ENCODE assay signal across 9 cellular contexts in genomic region chr1:39898648-39899603, GRCh38. TPM values are rescaled to one million over a fixed set of nuclear protein-coding genes. Genes with fewer than 3 reads are reported as not detected.
DNase-seq lines count a peak whose midpoint lies in the region; ATAC-seq, FAIRE-seq and TF ChIP-seq lines count a peak whose summit lies in the region.
"Had no signal": no experiment of that assay in that cellular context is flagged by ENCODE, and none has a peak within 500 bp of the region (broad histone marks: within the 10 kb centered on the region; RNA-seq: fewer than 3 reads in every experiment).

No MANE protein-coding gene starts in this region.

- H3K4me3 ChIP-seq in bronchial epithelial cell (ENCODE audit: low read depth, low read length), result no peak overlapping the region
- H3K4me3 ChIP-seq in mucosa of descending colon, result no peak overlapping the region
- no peak overlapping the region for H3K4me3 ChIP-seq in naive thymus-derived CD4-positive, alpha-beta T cell (ENCODE audit: low read length)

- CTCF ChIA-PET in naive thymus-derived CD4-positive, alpha-beta T cell (lab: Charles Lee), result interaction anchor here (1.1 to 6.5 kb wide), 4 partner anchors 8 to 82 kb away, joined by 3 to 67 read pairs (median 4); no protein-coding TSS in a partner anchor

- ATAC-seq in mucosa of descending colon, result no peak
- no peak for ATAC-seq in HG02610 (IDR thresholded peaks at IDR 0.05; ENCODE audit: unreplicated experiment)
- no peak for ATAC-seq in naive thymus-derived CD4-positive, alpha-beta T cell
- ATAC-seq in HG03442 (IDR thresholded peaks at IDR 0.05; ENCODE audit: unreplicated experiment), result no peak

- peak; percentile 38 for DNase-seq in DMS53 treated with DMSO at 0.1 percent for 48 hours (lab: John Stamatoyannopoulos, UW; ENCODE audit: unreplicated experiment)
- DNase-seq in NCI-H2029 (lab: John Stamatoyannopoulos, UW), result peak; percentile 100
- DNase-seq in bronchial epithelial cell (ENCODE audit: low read depth), result peak; percentile 68
- DNase-seq in mucosa of descending colon, result peak in 2 of 3 donors; percentile 51 to 55
- no peak for DNase-seq in naive thymus-derived CD4-positive, alpha-beta T cell
- DNase-seq in GDM1 (lab: John Stamatoyannopoulos, UW), result no peak
- DNase-seq: activated naive CD8-positive, alpha-beta T cell treated with anti-CD3 and anti-CD28 coated beads, Interleukin-2, amount 10 ng/mL, durations not matched to agents 7 days and 5 days had no signal

- H3K9me3 ChIP-seq in mucosa of descending colon, result no peaks in the 10 kb centered on the region
- no peaks in the 10 kb centered on the region for H3K9me3 ChIP-seq in naive thymus-derived CD4-positive, alpha-beta T cell (ENCODE audit: control insufficient read depth in 2 of 3, low read length in 3 of 3)

- peaks cover 24% of the 10 kb centered on the region for H3K4me1 ChIP-seq in mucosa of descending colon (ENCODE audit: low read depth)
- peaks cover 0 to 8% of the 10 kb centered on the region in 2 donors for H3K4me1 ChIP-seq in naive thymus-derived CD4-positive, alpha-beta T cell (ENCODE audit: control insufficient read depth in 2 of 2, insufficient read depth in 2 of 2, low read length in 2 of 2)

- no peak overlapping the region for H3K27ac Mint-ChIP-seq in naive thymus-derived CD4-positive, alpha-beta T cell
- H3K27ac Mint-ChIP-seq: activated naive CD8-positive, alpha-beta T cell treated with anti-CD3 and anti-CD28 coated beads, Interleukin-2, amount 10 ng/mL, durations not matched to agents 7 days and 5 days had no signal

- POLR2A ChIA-PET in naive thymus-derived CD4-positive, alpha-beta T cell (lab: Charles Lee), result interaction anchor here (0.6 to 1.2 kb wide), 2 partner anchors 81 to 91 kb away, joined by 3 to 4 read pairs; no protein-coding TSS in a partner anchor

- no peak for FAIRE-seq in bronchial epithelial cell (lab: Jason Lieb, UNC)

- H3K27me3 Mint-ChIP-seq in naive thymus-derived CD4-positive, alpha-beta T cell, result peaks cover 28 to 77% (median 31%) of the 10 kb centered on the region in 5 donors

- intact Hi-C loops in mucosa of descending colon (cut with DNase I, micrococcal nuclease), result no loop called here
- intact Hi-C loops in naive thymus-derived CD4-positive, alpha-beta T cell (cut with micrococcal nuclease), result no loop called here

- TF ChIP-seq CTCF in bronchial epithelial cell (IDR thresholded peaks at IDR 0.05; ENCODE audit: insufficient read depth, low read length, severe bottlenecking), result no peak
- TF ChIP-seq CTCF in mucosa of descending colon (IDR thresholded peaks at IDR 0.05), result no peak

- H3K27ac ChIP-seq in naive thymus-derived CD4-positive, alpha-beta T cell (ENCODE audit: low read depth, low read length), result no peak overlapping the region

- no peaks in the 10 kb centered on the region for H3K36me3 Mint-ChIP-seq in naive thymus-derived CD4-positive, alpha-beta T cell
- H3K36me3 Mint-ChIP-seq: activated naive CD8-positive, alpha-beta T cell treated with anti-CD3 and anti-CD28 coated beads, Interleukin-2, amount 10 ng/mL, durations not matched to agents 7 days and 5 days had no signal

- H3K9me3 Mint-ChIP-seq in naive thymus-derived CD4-positive, alpha-beta T cell, result peaks cover 0 to 2% (median 0%) of the 10 kb centered on the region in 11 donors
- H3K9me3 Mint-ChIP-seq: activated naive CD8-positive, alpha-beta T cell treated with anti-CD3 and anti-CD28 coated beads, Interleukin-2, amount 10 ng/mL, durations not matched to agents 7 days and 5 days had no signal

- no peak overlapping the region for H3K4me3 Mint-ChIP-seq in naive thymus-derived CD4-positive, alpha-beta T cell

- H3K4me1 Mint-ChIP-seq in naive thymus-derived CD4-positive, alpha-beta T cell, result peaks cover 0 to 10% (median 7%) of the 10 kb centered on the region in 7 donors

- H3K27me3 ChIP-seq in bronchial epithelial cell (ENCODE audit: control insufficient read depth, insufficient read depth, low read length), result no peaks in the 10 kb centered on the region
- peaks cover 3 to 5% of the 10 kb centered on the region in 2 donors for H3K27me3 ChIP-seq in naive thymus-derived CD4-positive, alpha-beta T cell (ENCODE audit: control insufficient read depth in 2 of 2, insufficient read depth in 2 of 2, low read length in 2 of 2)

- H3K36me3 ChIP-seq in bronchial epithelial cell (ENCODE audit: control insufficient read depth, insufficient read depth, low read length) (peaks cover 2% of the 10 kb centered on the region), mucosa of descending colon (ENCODE audit: low read depth) (no peaks in the 10 kb centered on the region)
- H3K36me3 ChIP-seq in naive thymus-derived CD4-positive, alpha-beta T cell (ENCODE audit: control insufficient read depth in 2 of 3, insufficient read depth in 3 of 3, low read length in 3 of 3), result no peaks in the 10 kb centered on the region

RNA-seq across cellular contexts. Expression of gene MYCL, which starts 2.8 kb away (rescaled TPM):
- total RNA-seq in bronchial epithelial cell (5.5 and 7.9 TPM in 2 replicates), mucosa of descending colon (10 to 100 TPM in 1 of 3 donors, 1 to 10 TPM in 2; 4.2 to 17.2 (median 9.4) TPM)
- 1 to 10 TPM in 2 of 5 experiments, under 1 TPM in 2, not detected in 1; 0.30 to 8.1 (median 0.83) TPM for total RNA-seq in naive thymus-derived CD4-positive, alpha-beta T cell
- polyA plus RNA-seq in naive thymus-derived CD4-positive, alpha-beta T cell, result under 1 TPM in 1 of 2 donors, not detected in 1; 0.05 TPM

RNA-seq across cellular contexts. Expression of gene TRIT1, which starts 15.6 kb away (rescaled TPM):
- total RNA-seq in bronchial epithelial cell (33.9 and 41.1 TPM in 2 replicates), mucosa of descending colon (10 to 100 TPM; 15.5 to 20.7 (median 19.3) TPM)
- total RNA-seq in naive thymus-derived CD4-positive, alpha-beta T cell, result 10 to 100 TPM; 12.4 to 21.7 (median 19.5) TPM
- polyA plus RNA-seq in naive thymus-derived CD4-positive, alpha-beta T cell, result 10 to 100 TPM in 1 of 2 donors, 1 to 10 TPM in 1; 8.2 to 14.5 TPM

RNA-seq across cellular contexts. Expression of gene MFSD2A, which starts 56.0 kb away (rescaled TPM):
- 8.8 and 11.1 TPM in 2 replicates for total RNA-seq in bronchial epithelial cell
- total RNA-seq in mucosa of descending colon, result 10 to 100 TPM; 11.3 to 29.6 (median 24.4) TPM
- 1 to 10 TPM in 4 of 5 experiments, under 1 TPM in 1; 0.70 to 8.7 (median 4.4) TPM for total RNA-seq in naive thymus-derived CD4-positive, alpha-beta T cell
- polyA plus RNA-seq in naive thymus-derived CD4-positive, alpha-beta T cell, result under 1 TPM; 0.14 to 0.43 TPM

Comparison
In these comparisons a context has a peak if more than half of its experiments do, and no peak if none do; other contexts are left out.
1. DNase-seq: peak in DMS53 treated with DMSO at 0.1 percent for 48 hours (single experiment), NCI-H2029 (single experiment), bronchial epithelial cell (single experiment) and mucosa of descending colon (2 of 3); none in naive thymus-derived CD4-positive, alpha-beta T cell (0 of 9) and GDM1 (single experiment).